8 cellular contexts compared by ENCODE assay signal in genomic region chr14:37246427-37246829, GRCh38. TPM values are rescaled to one million over a fixed set of nuclear protein-coding genes. Genes with fewer than 3 reads are reported as not detected.
DNase-seq lines count a peak whose midpoint lies in the region; TF ChIP-seq lines count a peak whose summit lies in the region.

No MANE protein-coding gene starts in this region.

- H3K4me1 ChIP-seq in smooth muscle cell (ENCODE audit: low read depth) = no peaks in the 10 kb centered on the region

- H4K20me1 ChIP-seq in SU-DHL-6 (ENCODE audit: low read depth, low read length) (no peaks in the 10 kb centered on the region), smooth muscle cell (ENCODE audit: low read depth) (peaks cover 6% of the 10 kb centered on the region)

- H3K9me2 ChIP-seq in SU-DHL-6 (replicated peaks; ENCODE audit: insufficient read depth, low read length) = no peaks in the 10 kb centered on the region

- H3K79me2 ChIP-seq in SU-DHL-6 (ENCODE audit: insufficient read depth, low read length) (no peaks in the 10 kb centered on the region), smooth muscle cell (ENCODE audit: low read depth) (no peaks in the 10 kb centered on the region)

- H3K4me3 ChIP-seq in SU-DHL-6 (ENCODE audit: insufficient read depth, low read length, poor library complexity, severe bottlenecking) (no peak overlapping the region), smooth muscle cell (no peak overlapping the region)

- H3K27ac ChIP-seq in SU-DHL-6 (ENCODE audit: low read depth, low read length) (no peak overlapping the region), smooth muscle cell (ENCODE audit: low read depth) (no peak overlapping the region)

- H3K4me2 ChIP-seq in SU-DHL-6 (ENCODE audit: low read depth, low read length, poor library complexity, severe bottlenecking) = no peak overlapping the region
- H3K4me2 ChIP-seq in smooth muscle cell = no peak overlapping the region

- H3K9me3 ChIP-seq in SU-DHL-6 (ENCODE audit: insufficient read depth, low read length) (no peaks in the 10 kb centered on the region), smooth muscle cell (replicated peaks; ENCODE audit: low read depth) (no peaks in the 10 kb centered on the region)

- TF ChIP-seq CTCF in GM10266 (IDR thresholded peaks at IDR 0.05; ENCODE audit: control insufficient read depth, insufficient read depth, low read depth, missing control alignments) = peak; percentile 61
- TF ChIP-seq CTCF in SU-DHL-6 (IDR thresholded peaks at IDR 0.05; ENCODE audit: insufficient read depth, low read length, poor library complexity, severe bottlenecking) = peak; percentile 56
- peak; percentile 86 for TF ChIP-seq CTCF in smooth muscle cell (IDR thresholded peaks at IDR 0.05; ENCODE audit: borderline replicate concordance, insufficient read depth, poor library complexity, severe bottlenecking)

- H3K27me3 ChIP-seq in SU-DHL-6 (ENCODE audit: low read length) (no peaks in the 10 kb centered on the region), smooth muscle cell (ENCODE audit: low read depth) (no peaks in the 10 kb centered on the region)

- H3K36me3 ChIP-seq in SU-DHL-6 (ENCODE audit: low read length) (no peaks in the 10 kb centered on the region), smooth muscle cell (ENCODE audit: low read depth) (no peaks in the 10 kb centered on the region)

- no peak overlapping the region for H2AFZ ChIP-seq in SU-DHL-6 (ENCODE audit: low read depth, low read length, severe bottlenecking)
- no peak overlapping the region for H2AFZ ChIP-seq in smooth muscle cell (ENCODE audit: low read depth)

- peak; percentile 35 for DNase-seq in A172 (ENCODE audit: low spot score)
- peak; percentile 6 for DNase-seq in GM10266 (ENCODE audit: extremely low spot score)
- DNase-seq in NCI-H1092 (lab: John Stamatoyannopoulos, UW) = peak; percentile 58
- DNase-seq in germinal center (ENCODE audit: low spot score) = peak; percentile 2
- DNase-seq in smooth muscle cell (lab: John Stamatoyannopoulos, UW; ENCODE audit: unreplicated experiment) = no peak
- DNase-seq in activated T-cell treated with anti-CD3 and anti-CD28 coated beads, Interleukin-2, amount 50 U/mL, for 1 hour = no peak
- no peak for DNase-seq in anterior cingulate cortex (lab: John Stamatoyannopoulos, UW)

- H3K9ac ChIP-seq in SU-DHL-6 (ENCODE audit: low read length) (no peak overlapping the region), smooth muscle cell (ENCODE audit: low read depth) (no peak overlapping the region)

- H3F3A ChIP-seq in SU-DHL-6 (ENCODE audit: insufficient read depth) (no peaks in the 10 kb centered on the region), smooth muscle cell (ENCODE audit: low read depth) (no peaks in the 10 kb centered on the region)

RNA-seq across cellular contexts. Expression of gene MIPOL1, which starts 48.7 kb away (rescaled TPM):
- not detected in 2 replicates for total RNA-seq in A172 (2014; rRNA removed; shearing (Covaris generic))
- total RNA-seq in smooth muscle cell = 5.1 and 17.5 TPM in 2 replicates
- 2.6 and 3.2 TPM in 2 replicates for polyA plus RNA-seq in smooth muscle cell

Comparison
In these comparisons a context has a peak if more than half of its experiments do, and no peak if none do; other contexts are left out.
1. DNase-seq: peak in A172 (single experiment), GM10266 (single experiment), NCI-H1092 (single experiment) and germinal center (single experiment); none in smooth muscle cell (single experiment), activated T-cell treated with anti-CD3 and anti-CD28 coated beads, Interleukin-2, amount 50 U/mL, for 1 hour (single experiment) and anterior cingulate cortex (0 of 58).
2. Peak in every context shown above with its lines, with median percentiles within 50 percentile points of each other: CTCF ChIP-seq.